Comparison of ENCODE assay signal across 11 cellular contexts in genomic region chr1:242890211-242890741, GRCh38.
DNase-seq lines count a peak whose midpoint lies in the region; ATAC-seq, FAIRE-seq and TF ChIP-seq lines count a peak whose summit lies in the region.
"Had no signal": no experiment of that assay in that cellular context is flagged by ENCODE, and none has a peak within 500 bp of the region (broad histone marks: within the 10 kb centered on the region; RNA-seq: fewer than 3 reads in every experiment).

No MANE protein-coding gene starts in this region.

- no peak for TF ChIP-seq RAD21 in H1 (IDR thresholded peaks at IDR 0.05 in 1 of 2, conservative IDR thresholded peaks at IDR 0.05 in 1 of 2; ENCODE audit: low read depth in 2 of 2, low read length in 2 of 2)

- H4K8ac ChIP-seq in H1 (ENCODE audit: extremely low read depth, insufficient read depth, low read length) (no peak overlapping the region), mesendoderm (ENCODE audit: low read depth, low read length) (no peak overlapping the region)

- H3K79me2 ChIP-seq in H1 (ENCODE audit: control insufficient read depth in 1 of 2, insufficient read depth in 2 of 2, low read length in 2 of 2): no peaks in the 10 kb centered on the region
- no peaks in the 10 kb centered on the region for H3K79me2 ChIP-seq in mesendoderm (ENCODE audit: control insufficient read depth, insufficient read depth, low read length)

- H3K18ac ChIP-seq in H1 (ENCODE audit: extremely low read depth, low read length) (no peak overlapping the region), mesendoderm (ENCODE audit: low read length) (no peak overlapping the region)

- no peaks in the 10 kb centered on the region for H3K4me1 Mint-ChIP-seq in natural killer cell

- H2BK20ac ChIP-seq in H1 (ENCODE audit: low read length): no peak overlapping the region

- H4K91ac ChIP-seq in H1 (replicated peaks; ENCODE audit: insufficient read length, low read length): no peak overlapping the region

- POLR2A ChIA-PET in H1 (lab: Charles Lee; ENCODE audit: partially characterized antibody): no interaction called here

- no peaks in the 10 kb centered on the region for H4K20me1 ChIP-seq in H1 (replicated peaks in 1 of 2; ENCODE audit: control insufficient read depth in 1 of 2, insufficient read depth in 2 of 2, low read length in 2 of 2)

- no peak overlapping the region for H2BK12ac ChIP-seq in H1 (ENCODE audit: low read depth, low read length)

- no peak overlapping the region for H2AK5ac ChIP-seq in H1 (ENCODE audit: low read depth, low read length)
- no peak overlapping the region for H2AK5ac ChIP-seq in mesendoderm (ENCODE audit: low read length)

- no peaks in the 10 kb centered on the region for H3K9me3 ChIP-seq in ES-I3 (ENCODE audit: control insufficient read depth, insufficient read depth, low read length)
- no peaks in the 10 kb centered on the region for H3K9me3 ChIP-seq in H1 (ENCODE audit: insufficient read depth in 2 of 2, low read depth in 1 of 2, low read length in 1 of 2)
- H3K9me3 ChIP-seq: transverse colon had no signal

- H3K23me2 ChIP-seq in H1 (ENCODE audit: low read depth, low read length): 0 out of 2 replicates have a peak, but pooled peaks cover 3% of the 10 kb centered on the region

- no peak overlapping the region for H3K27ac ChIP-seq in H1 (ENCODE audit: low read depth, low read length)
- no peak overlapping the region for H3K27ac ChIP-seq in mesendoderm (ENCODE audit: low read depth, low read length)
- H3K27ac ChIP-seq: coronary artery, transverse colon had no signal

- H3K36me3 ChIP-seq in ES-I3 (ENCODE audit: insufficient read depth, low read length) (no peaks in the 10 kb centered on the region), H1 (ENCODE audit: control insufficient read depth in 2 of 4, insufficient read depth in 4 of 4, low read length in 3 of 4) (no peaks in the 10 kb centered on the region), mesendoderm (ENCODE audit: control insufficient read depth, insufficient read depth, low read length) (no peaks in the 10 kb centered on the region)
- H3K36me3 ChIP-seq: transverse colon had no signal

- DNase-seq in LHCN-M2 (ENCODE audit: low read depth): peak; percentile 3
- peak; percentile 51 to 87 for DNase-seq in H1 (ENCODE audit: low read depth in 1 of 2, low spot score in 2 of 2)
- peak; percentile 80 for DNase-seq in mesendoderm
- DNase-seq in NCI-H1436 (lab: John Stamatoyannopoulos, UW): no peak
- DNase-seq in natural killer cell: no peak
- DNase-seq: transverse colon had no signal

- H2BK120ac ChIP-seq in H1 (replicated peaks; ENCODE audit: low read depth, low read length) (no peak overlapping the region), mesendoderm (ENCODE audit: low read depth, low read length) (no peak overlapping the region)

- no peak overlapping the region for H3K23ac ChIP-seq in H1 (ENCODE audit: insufficient read length)
- no peak overlapping the region for H3K23ac ChIP-seq in mesendoderm (ENCODE audit: low read length)

- ATAC-seq in natural killer cell (no peak), HG03571 (IDR thresholded peaks at IDR 0.05; ENCODE audit: unreplicated experiment) (no peak), HG02938 (IDR thresholded peaks at IDR 0.05; ENCODE audit: unreplicated experiment) (no peak)

- no peak overlapping the region for H3K27ac Mint-ChIP-seq in natural killer cell

- no peaks in the 10 kb centered on the region for H3K27me3 ChIP-seq in H1 (replicated peaks in 1 of 4; ENCODE audit: control insufficient read depth in 3 of 4, extremely low read depth in 1 of 4, insufficient read depth in 3 of 4, low read length in 3 of 4)
- H3K27me3 ChIP-seq in mesendoderm (ENCODE audit: insufficient read depth, low read length, poor library complexity): no peaks in the 10 kb centered on the region

- TF ChIP-seq EP300 in H1 (IDR thresholded peaks at IDR 0.05; ENCODE audit: borderline replicate concordance in 1 of 2, low read depth in 2 of 2, low read length in 2 of 2): no peak

- H3K36me3 Mint-ChIP-seq in natural killer cell: no peaks in the 10 kb centered on the region

- H3K4me3 Mint-ChIP-seq in natural killer cell: no peak overlapping the region

- 11% methylated on average over 9 of the region's 42 CpGs; no CpG with 5 or more reads in 1 of the 2 experiments for WGBS in H1 (ENCODE audit: extremely low coverage in 1 of 2, insufficient coverage in 1 of 2, insufficient read length in 1 of 2, insufficient replicate concordance in 2 of 2, low coverage in 1 of 2, low lambda C conversion rate in 2 of 2, missing lambda C conversion rate in 1 of 2), 2 experiments
- whole genome bisulfite sequencing in mesendoderm (ENCODE audit: extremely low coverage, insufficient coverage, low lambda C conversion rate): no CpG with 5 or more reads among the region's 42 CpGs

- TF ChIP-seq CTCF in H1 (IDR thresholded peaks at IDR 0.05; ENCODE audit: control extremely low read depth in 1 of 3, insufficient read depth in 1 of 3, low read depth in 1 of 3, low read length in 3 of 3) (no peak), natural killer cell (IDR thresholded peaks at IDR 0.05) (no peak)

- no peak for FAIRE-seq in H1 (lab: Jason Lieb, UNC)
- FAIRE-seq: TTC549 had no signal

- H3K27me3 Mint-ChIP-seq in natural killer cell (ENCODE audit: low read depth in 2 of 2): no peaks in the 10 kb centered on the region

- H3K4me1 ChIP-seq in ES-I3 (ENCODE audit: insufficient read depth, low read length) (no peaks in the 10 kb centered on the region; the same call in 1 of the 2 replicates), H1 (replicated peaks in 1 of 4; ENCODE audit: control insufficient read depth in 3 of 4, insufficient read depth in 4 of 4, low read length in 3 of 4) (peaks cover 0 to 2% (median 0%) of the 10 kb centered on the region in 4 experiments; a peak in 1 of 7 replicates), mesendoderm (ENCODE audit: control insufficient read depth, low read depth, low read length) (no peaks in the 10 kb centered on the region)

- H2AFZ ChIP-seq in H1 (ENCODE audit: low read length): no peak overlapping the region

- H3K4me2 ChIP-seq in H1 (ENCODE audit: insufficient read depth in 1 of 2, low read depth in 2 of 2, low read length in 2 of 2) (peak overlapping the region; percentile 20 to 78; a peak in 3 of 4 replicates), mesendoderm (ENCODE audit: low read length) (no peak overlapping the region)

- H2BK5ac ChIP-seq in H1 (ENCODE audit: low read depth, low read length): no peak overlapping the region
- no peak overlapping the region for H2BK5ac ChIP-seq in mesendoderm (ENCODE audit: low read length)

- peaks cover 3 to 6% of the 10 kb centered on the region in 2 donors for H3K9me3 Mint-ChIP-seq in natural killer cell

- TF ChIP-seq POLR2A in H1 (IDR thresholded peaks at IDR 0.05; ENCODE audit: control extremely low read depth in 1 of 2, low read depth in 2 of 2, low read length in 2 of 2): no peak

- H3K79me1 ChIP-seq in H1 (ENCODE audit: low read depth, low read length): no peaks in the 10 kb centered on the region
- H3K79me1 ChIP-seq in mesendoderm (ENCODE audit: low read length): no peaks in the 10 kb centered on the region

- intact Hi-C loops in natural killer cell (cut with micrococcal nuclease): no loop called here

- peak overlapping the region; percentile 38; the same call in 1 of the 2 replicates for H3K9ac ChIP-seq in ES-I3 (ENCODE audit: low read depth, low read length)
- no peak overlapping the region for H3K9ac ChIP-seq in H1 (replicated peaks in 1 of 4; ENCODE audit: extremely low read depth in 1 of 4, low read depth in 3 of 4, low read length in 3 of 4)
- H3K9ac ChIP-seq in mesendoderm (ENCODE audit: low read length): no peak overlapping the region

- H4K5ac ChIP-seq in H1 (ENCODE audit: insufficient read length, low read depth, low read length) (no peak overlapping the region), mesendoderm (ENCODE audit: low read length) (no peak overlapping the region)

- CTCF ChIA-PET in H1 (lab: Charles Lee; ENCODE audit: partially characterized antibody): no interaction called here

- H3K56ac ChIP-seq in H1 (replicated peaks; ENCODE audit: insufficient read length, low read depth, low read length) (no peak overlapping the region), mesendoderm (ENCODE audit: low read length) (no peak overlapping the region)

- no peak overlapping the region for H3K4ac ChIP-seq in H1 (replicated peaks; ENCODE audit: insufficient read length, low read depth, low read length)
- no peak overlapping the region for H3K4ac ChIP-seq in mesendoderm (ENCODE audit: low read depth, low read length)

- no peak overlapping the region for H2BK15ac ChIP-seq in H1 (ENCODE audit: low read length)
- no peak overlapping the region for H2BK15ac ChIP-seq in mesendoderm (replicated peaks; ENCODE audit: low read depth)

- H3K14ac ChIP-seq in H1 (ENCODE audit: insufficient read length): no peak overlapping the region

- H3K4me3 ChIP-seq in H1 (ENCODE audit: extremely low read depth in 1 of 4, insufficient read depth in 2 of 4, low read depth in 3 of 4, low read length in 4 of 4) (peak overlapping the region in 1 of 4 experiments; percentile 51; a peak in 4 of 8 replicates), mesendoderm (ENCODE audit: low read length) (no peak overlapping the region)
- H3K4me3 ChIP-seq: coronary artery, transverse colon had no signal

TF ChIP-seq in H1, 55 proteins besides CTCF, POLR2A, EP300 and RAD21 (continues in another document):
- TF ChIP-seq SP2 (IDR thresholded peaks at IDR 0.05; ENCODE audit: low read length): no peak
- no peak for TF ChIP-seq SRF (IDR thresholded peaks at IDR 0.05; ENCODE audit: low read depth, low read length)
- no peak for TF ChIP-seq YY1 (IDR thresholded peaks at IDR 0.05; ENCODE audit: low read depth, low read length)
- TF ChIP-seq ATF3 (IDR thresholded peaks at IDR 0.05; ENCODE audit: insufficient read depth, low read depth, low read length): no peak
- TF ChIP-seq TEAD4 (IDR thresholded peaks at IDR 0.05; ENCODE audit: low read depth, low read length): peak; percentile 54; the same call in 1 of the 2 replicates
- no peak for TF ChIP-seq EZH2 (IDR thresholded peaks at IDR 0.05; ENCODE audit: low read depth, low read length, severe bottlenecking)
- TF ChIP-seq NANOG (IDR thresholded peaks at IDR 0.05; ENCODE audit: insufficient read depth, low read depth, low read length, poor library complexity, severe bottlenecking): no peak
- TF ChIP-seq NRF1 (IDR thresholded peaks at IDR 0.05; ENCODE audit: low read depth, low read length): no peak
- peak; percentile 88 for TF ChIP-seq TBP (IDR thresholded peaks at IDR 0.05; ENCODE audit: low read depth, low read length)
- TF ChIP-seq E2F6 (IDR thresholded peaks at IDR 0.05): peak; percentile 66

Comparison
In these comparisons a context has a peak if more than half of its experiments do, and no peak if none do; other contexts are left out.
1. DNase-seq: peak in LHCN-M2 (single experiment), H1 (2 of 2) and mesendoderm (single experiment); none in NCI-H1436 (single experiment) and natural killer cell (single experiment).